18 cellular contexts compared by ENCODE assay signal in genomic region chr2:226649201-226649600, GRCh38.
A peak's percentile ranks its signal among the peaks of the same experiment; 100 is the strongest.
DNase-seq lines count a peak whose midpoint lies in the region; ATAC-seq and TF ChIP-seq lines count a peak whose summit lies in the region.
"Had no signal": no experiment of that assay in that cellular context is flagged by ENCODE, and none has a peak within 500 bp of the region (broad histone marks: within the 10 kb centered on the region; RNA-seq: fewer than 3 reads in every experiment).

No MANE protein-coding gene starts in this region.

- H3K4me3 ChIP-seq in RWPE2 (ENCODE audit: severe bottlenecking) (no peak overlapping the region), iPS-20b (ENCODE audit: low read length) (no peak overlapping the region), skin epidermis (no peak overlapping the region)
- H3K4me3 ChIP-seq: GM12878, lower lobe of right lung had no signal

- no peak overlapping the region for H3K4me3 Mint-ChIP-seq in T-helper 1 cell treated with Interleukin-12 subunit alpha and Interleukin-12 subunit beta and Interleukin-4 antibody, amounts not matched to agents 30 μg/mL and 1 μg/mL, for 36 hours
- H3K4me3 Mint-ChIP-seq: dendritic cell treated with granulocyte-macrophage colony-stimulating factor and Interleukin-4, amounts not matched to agents 40 ng/mL and 50 ng/mL, for 4 days had no signal

- peaks cover 6% of the 10 kb centered on the region; the same call in 1 of the 2 replicates for H3K36me3 ChIP-seq in RWPE2 (ENCODE audit: low read depth)
- H3K36me3 ChIP-seq in iPS-20b (ENCODE audit: insufficient read depth, low read depth, low read length) = no peaks in the 10 kb centered on the region
- H3K36me3 ChIP-seq: lower lobe of right lung had no signal

- H3K9me3 Mint-ChIP-seq in T-helper 1 cell treated with Interleukin-12 subunit alpha and Interleukin-12 subunit beta and Interleukin-4 antibody, amounts not matched to agents 30 μg/mL and 1 μg/mL, for 36 hours = peaks cover 23% of the 10 kb centered on the region

- H3K9me3 ChIP-seq in RWPE2 (ENCODE audit: severe bottlenecking) = no peaks in the 10 kb centered on the region
- H3K9me3 ChIP-seq in iPS-20b (ENCODE audit: insufficient read depth, low read depth, low read length) = peaks cover 8% of the 10 kb centered on the region; the same call in 1 of the 2 replicates
- H3K9me3 ChIP-seq: lower lobe of right lung had no signal

- H3K27ac Mint-ChIP-seq in T-helper 1 cell treated with Interleukin-12 subunit alpha and Interleukin-12 subunit beta and Interleukin-4 antibody, amounts not matched to agents 30 μg/mL and 1 μg/mL, for 36 hours = peak overlapping the region; percentile 95
- H3K27ac Mint-ChIP-seq: dendritic cell treated with granulocyte-macrophage colony-stimulating factor and Interleukin-4, amounts not matched to agents 40 ng/mL and 50 ng/mL, for 4 days had no signal

- no peak for TF ChIP-seq CTCF in RWPE2 (IDR thresholded peaks at IDR 0.05; ENCODE audit: poor library complexity, severe bottlenecking)

- H3K36me3 Mint-ChIP-seq in T-helper 1 cell treated with Interleukin-12 subunit alpha and Interleukin-12 subunit beta and Interleukin-4 antibody, amounts not matched to agents 30 μg/mL and 1 μg/mL, for 36 hours (ENCODE audit: low read depth) = peaks cover 15% of the 10 kb centered on the region

- H3K4me1 ChIP-seq in RWPE2 (ENCODE audit: insufficient read depth, poor library complexity, severe bottlenecking) (peaks cover 35% of the 10 kb centered on the region), iPS-20b (ENCODE audit: insufficient read depth, low read length) (peaks cover 16% of the 10 kb centered on the region; the same call in 1 of the 2 replicates)

- no peaks in the 10 kb centered on the region for H3K27me3 ChIP-seq in RWPE2 (ENCODE audit: insufficient read depth, poor library complexity, severe bottlenecking)
- no peaks in the 10 kb centered on the region for H3K27me3 ChIP-seq in iPS-20b (ENCODE audit: insufficient read depth, low read length)

- ATAC-seq in RWPE2 (ENCODE audit: low read depth) = no peak

- peaks cover 5% of the 10 kb centered on the region for H3K27me3 Mint-ChIP-seq in T-helper 1 cell treated with Interleukin-12 subunit alpha and Interleukin-12 subunit beta and Interleukin-4 antibody, amounts not matched to agents 30 μg/mL and 1 μg/mL, for 36 hours (ENCODE audit: low read depth)

- peak overlapping the region; percentile 38; the same call in 1 of the 2 replicates for H3K9ac ChIP-seq in iPS-20b (ENCODE audit: low read depth, low read length)

- H3K27ac ChIP-seq in RWPE2 (ENCODE audit: poor library complexity, severe bottlenecking) (peak overlapping the region; percentile 93), iPS-20b (ENCODE audit: low read length) (peak overlapping the region; percentile 57), skin epidermis (peak overlapping the region in 16 of 21 experiments; percentile 35 to 80 (median 65))
- H3K27ac ChIP-seq: 22Rv1, HL-60 had no signal

- peaks cover 47% of the 10 kb centered on the region for H3K4me1 Mint-ChIP-seq in T-helper 1 cell treated with Interleukin-12 subunit alpha and Interleukin-12 subunit beta and Interleukin-4 antibody, amounts not matched to agents 30 μg/mL and 1 μg/mL, for 36 hours (ENCODE audit: low read depth)

- no peak for DNase-seq in T-helper 1 cell
- DNase-seq in RWPE2 (ENCODE audit: low spot score) = no peak
- DNase-seq in hepatic stellate cell (ENCODE audit: low spot score) = no peak
- DNase-seq in AG20443 (ENCODE audit: low spot score) = no peak
- no peak for DNase-seq in RPMI8226
- DNase-seq: activated CD4-positive, alpha-beta T cell treated with anti-CD3 and anti-CD28 coated beads for 1 hour; activated naive CD4-positive, alpha-beta T cell treated with anti-CD3 and anti-CD28 coated beads, Interleukin-2, amount 50 U/mL, for 16 hours; DMS153; lower lobe of right lung; NCI-H1092 treated with DMSO at 0.1 percent for 48 hours; SHP77 treated with DMSO at 0.1 percent for 48 hours had no signal
